In the genomic region with DNA sequence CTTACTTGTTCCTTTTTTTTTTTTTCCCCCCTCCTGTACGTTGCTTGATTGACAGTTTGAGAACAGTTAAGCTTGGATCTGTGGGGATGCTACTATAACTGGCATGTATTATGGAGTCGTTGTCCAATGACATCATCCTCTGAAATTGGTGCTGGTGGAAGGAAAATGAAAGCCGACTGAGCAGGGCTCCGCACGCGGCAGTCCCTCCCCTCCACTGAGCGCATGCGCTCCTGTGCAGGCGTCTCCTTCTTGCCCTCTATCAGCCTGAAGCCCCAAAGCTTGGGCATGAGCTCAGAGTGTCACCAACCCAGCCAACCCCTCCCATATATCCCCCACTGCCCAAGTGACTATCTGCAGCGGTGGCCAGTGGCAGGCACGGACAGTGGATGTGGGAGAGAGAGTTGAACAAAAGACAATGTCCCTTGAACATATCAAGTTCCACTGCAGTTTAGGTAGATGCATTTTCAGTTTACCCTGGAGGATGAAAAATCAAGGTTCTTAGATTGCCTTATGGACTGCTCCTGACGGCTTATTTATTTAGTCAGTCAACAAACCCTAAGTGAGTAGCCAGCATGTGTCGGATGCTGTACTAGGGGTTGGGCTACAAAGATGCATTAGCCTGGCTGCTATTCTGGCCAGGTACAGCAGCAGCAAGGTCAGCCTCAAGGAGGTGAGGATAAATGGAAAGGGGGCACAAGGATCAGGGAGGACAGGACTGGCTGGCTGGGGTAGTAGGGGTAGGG, we compare ENCODE assay signal across 14 cellular contexts. TPM values are rescaled to one million over a fixed set of nuclear protein-coding genes. Genes with fewer than 3 reads are reported as not detected.
A peak's percentile ranks its signal among the peaks of the same experiment; 100 is the strongest.
DNase-seq lines count a peak whose midpoint lies in the region; ATAC-seq and TF ChIP-seq lines count a peak whose summit lies in the region.
"Had no signal": no experiment of that assay in that cellular context is flagged by ENCODE, and none has a peak within 500 bp of the region (broad histone marks: within the 10 kb centered on the region; RNA-seq: fewer than 3 reads in every experiment).

No MANE protein-coding gene starts in this region.

- peaks cover 36 to 77% of the 10 kb centered on the region in 2 donors for H3K4me1 ChIP-seq in left lung

- peaks cover 77% of the 10 kb centered on the region for H3K4me1 Mint-ChIP-seq in CD4-positive, alpha-beta T cell (ENCODE audit: low read depth)

- H3K27ac Mint-ChIP-seq in CD4-positive, alpha-beta T cell, result peak overlapping the region; percentile 3
- H3K27ac Mint-ChIP-seq: stimulated activated effector memory CD8-positive, alpha-beta T cell treated with anti-CD3 and anti-CD28 coated beads, Interleukin-12 subunit alpha, Interleukin-12 subunit beta, amount 100 ng/mL, for 72 hours had no signal

- no peaks in the 10 kb centered on the region for H3K9me3 ChIP-seq in CD4-positive, alpha-beta T cell (ENCODE audit: control insufficient read depth, low read length)
- H3K9me3 ChIP-seq in left lung, result no peaks in the 10 kb centered on the region

- no peak for TF ChIP-seq CTCF in CD4-positive, alpha-beta T cell (IDR thresholded peaks at IDR 0.05)
- TF ChIP-seq CTCF in dorsolateral prefrontal cortex (IDR thresholded peaks at IDR 0.05 in 54 of 56, conservative IDR thresholded peaks at IDR 0.05 in 2 of 56; ENCODE audit: low read depth in 1 of 56, partially characterized antibody in 56 of 56), result peak in 11 of 56 donors; percentile 6 to 25 (median 11)
- no peak for TF ChIP-seq CTCF in left lung (IDR thresholded peaks at IDR 0.05)
- no peak for TF ChIP-seq CTCF in GM20000 (IDR thresholded peaks at IDR 0.05; ENCODE audit: extremely low read depth, missing control alignments)

- intact Hi-C loops in CD4-positive, alpha-beta T cell (cut with DNase I, micrococcal nuclease), result no loop called here
- intact Hi-C loops in dorsolateral prefrontal cortex (cut with DNase I) (loop anchor here (5.0 kb wide), 2 partner anchors 99 to 114 kb away; no protein-coding TSS in a partner anchor), left lung (cut with DNase I) (no loop called here), sciatic nerve (cut with DNase I) (no loop called here)

- H3K36me3 Mint-ChIP-seq in CD4-positive, alpha-beta T cell (ENCODE audit: low read depth), result peaks cover 24% of the 10 kb centered on the region

- ATAC-seq in CD4-positive, alpha-beta T cell (ENCODE audit: poor library complexity), result no peak
- ATAC-seq in left lung (no peak), sciatic nerve (peak; percentile 31)
- ATAC-seq in activated CD4-positive, CD25-positive, alpha-beta regulatory T cell treated with anti-CD3 and anti-CD28 coated beads, Interleukin-2, amount 50 U/mL, for 24 hours, result no peak
- ATAC-seq: PC-3; stimulated activated effector memory CD8-positive, alpha-beta T cell treated with anti-CD3 and anti-CD28 coated beads, Interleukin-12 subunit alpha, Interleukin-12 subunit beta, amount 100 ng/mL, for 72 hours had no signal

- no peaks in the 10 kb centered on the region for H3K36me3 ChIP-seq in left lung

- DNase-seq in CD4-positive, alpha-beta T cell, result no peak
- DNase-seq in dorsolateral prefrontal cortex (peak in 9 of 10 donors; percentile 78 to 89 (median 84)), left lung (no peak), sciatic nerve (ENCODE audit: low spot score) (no peak), hepatic stellate cell (ENCODE audit: low spot score) (no peak), GM20000 (ENCODE audit: low spot score) (no peak), AML-193 (lab: John Stamatoyannopoulos, UW) (no peak)
- DNase-seq: activated CD8-positive, alpha-beta memory T cell treated with anti-CD3 and anti-CD28 coated beads for 24 hours; NCI-H2227 treated with DMSO at 0.1 percent for 48 hours; PC-3; stimulated activated CD4-positive, alpha-beta T cell treated with anti-CD3 and anti-CD28 coated beads, Interleukin-1b, Interleukin-23, amount 100 ng/mL, for 48 hours; T1000 had no signal

- POLR2A ChIA-PET in CD4-positive, alpha-beta T cell (lab: Charles Lee), result interaction anchor here (1.7 kb wide), 1 partner anchor 21 kb away, joined by 4 read pairs; a partner anchor contains a TSS

- no peak overlapping the region for H3K27ac ChIP-seq in CD4-positive, alpha-beta T cell (ENCODE audit: low read depth, low read length)
- H3K27ac ChIP-seq in dorsolateral prefrontal cortex (peak overlapping the region; percentile 42 to 99 (median 94)), left lung (peak overlapping the region; percentile 16 to 49)

- H3K27me3 Mint-ChIP-seq in CD4-positive, alpha-beta T cell, result no peaks in the 10 kb centered on the region

- CTCF ChIA-PET in CD4-positive, alpha-beta T cell (lab: Charles Lee), result no interaction called here

- H3K4me3 ChIP-seq in dorsolateral prefrontal cortex (peak overlapping the region in 50 of 59 donors; percentile 0 to 59 (median 31)), left lung (no peak overlapping the region)

- no peaks in the 10 kb centered on the region for H3K9me3 Mint-ChIP-seq in CD4-positive, alpha-beta T cell
- H3K9me3 Mint-ChIP-seq: stimulated activated effector memory CD8-positive, alpha-beta T cell treated with anti-CD3 and anti-CD28 coated beads, Interleukin-12 subunit alpha, Interleukin-12 subunit beta, amount 100 ng/mL, for 72 hours had no signal

- H3K27me3 ChIP-seq in CD4-positive, alpha-beta T cell (ENCODE audit: control insufficient read depth, insufficient read depth, low read length), result no peaks in the 10 kb centered on the region
- no peaks in the 10 kb centered on the region for H3K27me3 ChIP-seq in dorsolateral prefrontal cortex
- no peaks in the 10 kb centered on the region for H3K27me3 ChIP-seq in left lung

- H3K4me3 Mint-ChIP-seq in CD4-positive, alpha-beta T cell, result no peak overlapping the region
- H3K4me3 Mint-ChIP-seq: stimulated activated effector memory CD8-positive, alpha-beta T cell treated with anti-CD3 and anti-CD28 coated beads, Interleukin-12 subunit alpha, Interleukin-12 subunit beta, amount 100 ng/mL, for 72 hours had no signal

RNA-seq across cellular contexts. Expression of a gene that starts 20.8 kb away (rescaled TPM):
- 10 to 100 TPM; 35.9 to 36.0 TPM for total RNA-seq in CD4-positive, alpha-beta T cell
- total RNA-seq in dorsolateral prefrontal cortex (100 to 1,000 TPM in 119 of 120 experiments, 10 to 100 TPM in 1; 96.2 to 275 (median 181) TPM), left lung (10 to 100 TPM; 75.9 to 86.3 TPM), sciatic nerve (102 TPM)

Comparison
In these comparisons a context has a peak if more than half of its experiments do, and no peak if none do; other contexts are left out.
1. DNase-seq: peak in dorsolateral prefrontal cortex (9 of 10); none in CD4-positive, alpha-beta T cell (0 of 10), left lung (0 of 2), sciatic nerve (single experiment), hepatic stellate cell (single experiment), GM20000 (single experiment) and AML-193 (0 of 2).
2. H3K4me3 ChIP-seq: peak in dorsolateral prefrontal cortex (50 of 59); none in left lung (0 of 2).
3. intact Hi-C loops: an anchor here in dorsolateral prefrontal cortex (5.0 kb wide); none called in CD4-positive, alpha-beta T cell, left lung and sciatic nerve.